In the genomic region with DNA sequence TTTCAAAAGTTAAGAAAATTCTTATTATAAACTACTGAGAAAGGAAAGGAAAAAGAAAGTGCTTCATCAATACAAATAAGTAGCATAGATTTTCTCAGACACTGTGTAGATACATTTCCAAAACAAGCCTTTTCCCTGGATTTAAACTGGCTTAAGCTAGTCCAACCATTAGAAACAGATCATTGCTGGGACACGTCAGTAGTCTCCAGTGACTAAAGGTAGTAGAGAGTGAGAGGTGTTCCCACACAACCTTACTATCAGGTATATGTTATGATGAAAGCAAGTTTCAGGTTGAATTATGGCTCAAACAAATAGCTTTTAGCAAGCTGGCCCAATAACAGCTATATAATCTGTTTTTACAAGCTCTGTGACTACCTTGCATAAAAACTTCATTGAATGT, we compare ENCODE assay signal across 22 cellular contexts. TPM values are rescaled to one million over a fixed set of nuclear protein-coding genes. Genes with fewer than 3 reads are reported as not detected.
A peak's percentile ranks its signal among the peaks of the same experiment; 100 is the strongest.
DNase-seq lines count a peak whose midpoint lies in the region; ATAC-seq, FAIRE-seq and TF ChIP-seq lines count a peak whose summit lies in the region.
"Had no signal": no experiment of that assay in that cellular context is flagged by ENCODE, and none has a peak within 500 bp of the region (broad histone marks: within the 10 kb centered on the region; RNA-seq: fewer than 3 reads in every experiment).

No MANE protein-coding gene starts in this region.

- no peaks in the 10 kb centered on the region for H3K36me3 ChIP-seq in mammary epithelial cell (ENCODE audit: insufficient read depth, low read length)
- no peaks in the 10 kb centered on the region for H3K36me3 ChIP-seq in bronchial epithelial cell (ENCODE audit: control insufficient read depth, insufficient read depth, low read length)
- H3K36me3 ChIP-seq: BLaER1 treated with 17β-estradiol and CSF1 and Interleukin-3, amounts not matched to agents 10 nM and 100 nM had no signal

- no peak overlapping the region for H3K27ac ChIP-seq in mammary epithelial cell (ENCODE audit: insufficient read depth, low read depth, low read length)
- no peak overlapping the region for H3K27ac ChIP-seq in foreskin keratinocyte
- H3K27ac ChIP-seq: 22Rv1; A549; BLaER1 treated with 17β-estradiol and CSF1 and Interleukin-3, amounts not matched to agents 10 nM and 100 nM; C4-2B had no signal

- no peaks in the 10 kb centered on the region for H3K4me1 Mint-ChIP-seq in MCF 10A (ENCODE audit: insufficient read depth, unreplicated experiment)
- H3K4me1 Mint-ChIP-seq: B cell had no signal

- no peak for TF ChIP-seq CTCF in mammary epithelial cell (conservative IDR thresholded peaks at IDR 0.05 in 1 of 2, IDR thresholded peaks at IDR 0.05 in 1 of 2; ENCODE audit: extremely low read depth in 1 of 2, insufficient read depth in 1 of 2, low read depth in 1 of 2, low read length in 2 of 2)
- no peak for TF ChIP-seq CTCF in MCF 10A (IDR thresholded peaks at IDR 0.05; ENCODE audit: unreplicated experiment)
- TF ChIP-seq CTCF in bronchial epithelial cell (IDR thresholded peaks at IDR 0.05; ENCODE audit: insufficient read depth, low read length, severe bottlenecking), result no peak
- TF ChIP-seq CTCF in foreskin keratinocyte (conservative IDR thresholded peaks at IDR 0.05), result no peak

- peaks cover 13% of the 10 kb centered on the region for H3K27me3 Mint-ChIP-seq in MCF 10A (ENCODE audit: insufficient read depth, unreplicated experiment)

- H3K27me3 ChIP-seq in mammary epithelial cell (ENCODE audit: insufficient read depth, low read length) (no peaks in the 10 kb centered on the region), bronchial epithelial cell (ENCODE audit: control insufficient read depth, insufficient read depth, low read length) (no peaks in the 10 kb centered on the region), foreskin keratinocyte (peaks cover 10% of the 10 kb centered on the region)
- H3K27me3 ChIP-seq: BLaER1 treated with 17β-estradiol and CSF1 and Interleukin-3, amounts not matched to agents 10 nM and 100 nM had no signal

- FAIRE-seq in bronchial epithelial cell (lab: Jason Lieb, UNC), result no peak
- FAIRE-seq: A549, D721Med, G401.6, GM12891 had no signal

- H3K4me3 Mint-ChIP-seq in MCF 10A (ENCODE audit: unreplicated experiment), result no peak overlapping the region
- H3K4me3 Mint-ChIP-seq: B cell; CD4-positive, alpha-beta T cell; CD8-positive, alpha-beta T cell had no signal

- 73% methylated on average over 1 of the region's 1 CpG for WGBS in mammary epithelial cell (ENCODE audit: low coverage, missing lambda C conversion rate)

- no peaks in the 10 kb centered on the region for H4K20me1 ChIP-seq in mammary epithelial cell (ENCODE audit: insufficient read depth, low read length)
- H4K20me1 ChIP-seq: BLaER1 treated with 17β-estradiol and CSF1 and Interleukin-3, amounts not matched to agents 10 nM and 100 nM had no signal

- H3K9ac ChIP-seq in mammary epithelial cell (ENCODE audit: insufficient read depth, low read length), result no peak overlapping the region
- H3K9ac ChIP-seq: BLaER1 treated with 17β-estradiol and CSF1 and Interleukin-3, amounts not matched to agents 10 nM and 100 nM had no signal

- in situ Hi-C loops in mammary epithelial cell (cut with MboI; ENCODE audit: low sequenced_read_pairs in 2 of 2), result loop anchor here (5.0 to 25.0 kb wide), 4 partner anchors 177 to 535 kb away; no protein-coding TSS in a partner anchor

- ATAC-seq in esophagus mucosa, result peak; percentile 70
- peak; percentile 76 for ATAC-seq in foreskin keratinocyte
- ATAC-seq: A549; CD8-positive, alpha-beta T cell had no signal

- no peak overlapping the region for H3K4me3 ChIP-seq in mammary epithelial cell (replicated peaks in 1 of 3; ENCODE audit: insufficient read depth in 1 of 3, low read depth in 2 of 3, low read length in 3 of 3)
- H3K4me3 ChIP-seq in bronchial epithelial cell (ENCODE audit: low read depth, low read length), result no peak overlapping the region
- H3K4me3 ChIP-seq: A549; BLaER1 treated with 17β-estradiol and CSF1 and Interleukin-3, amounts not matched to agents 10 nM and 100 nM had no signal

- H3K4me1 ChIP-seq in mammary epithelial cell (ENCODE audit: insufficient read depth, low read length) (no peaks in the 10 kb centered on the region), foreskin keratinocyte (no peaks in the 10 kb centered on the region)
- H3K4me1 ChIP-seq: A549; BLaER1 treated with 17β-estradiol and CSF1 and Interleukin-3, amounts not matched to agents 10 nM and 100 nM; Caco-2 had no signal

- no TSS peak for BruUV-seq in mammary epithelial cell (replicated peaks; lab: Mats Ljungman, UMichigan)
- no TSS peak for BruUV-seq in MCF 10A (replicated peaks; lab: Mats Ljungman, UMichigan)

- CTCF ChIA-PET in mammary epithelial cell (lab: Charles Lee; ENCODE audit: low non-redundant PET), result interaction anchor here (0.7 kb wide), 2 partner anchors 176 to 182 kb away, joined by 3 to 9 read pairs; no protein-coding TSS in a partner anchor
- CTCF ChIA-PET in MCF 10A (lab: Yijun Ruan, JAX), result interaction anchor here (0.6 to 11.0 kb wide), 8 partner anchors 8 to 531 kb away, joined by 3 to 456 read pairs (median 4); no protein-coding TSS in a partner anchor

- peak; percentile 62 for DNase-seq in mammary epithelial cell
- no peak for DNase-seq in MCF 10A (ENCODE audit: unreplicated experiment)
- DNase-seq in bronchial epithelial cell (ENCODE audit: low read depth), result peak; percentile 13
- DNase-seq in foreskin keratinocyte, result peak in 1 of 2 donors; percentile 34
- no peak for DNase-seq in hypothalamus (lab: John Stamatoyannopoulos, UW)
- no peak for DNase-seq in NCI-H1436 treated with DMSO at 0.1 percent for 48 hours (lab: John Stamatoyannopoulos, UW)
- DNase-seq: AML-193; Caco-2; Calu3; CD4-positive, alpha-beta T cell; CD8-positive, alpha-beta T cell; DMS79 treated with DMSO at 0.1 percent for 48 hours; GF-D8 had no signal

- no peaks in the 10 kb centered on the region for H3K9me3 ChIP-seq in mammary epithelial cell (replicated peaks; ENCODE audit: insufficient read depth, low read length)
- H3K9me3 ChIP-seq: A549; BLaER1 treated with 17β-estradiol and CSF1 and Interleukin-3, amounts not matched to agents 10 nM and 100 nM; Caco-2 had no signal

- no peaks in the 10 kb centered on the region for H3K36me3 Mint-ChIP-seq in MCF 10A (ENCODE audit: insufficient read depth, unreplicated experiment)
- H3K36me3 Mint-ChIP-seq: CD8-positive, alpha-beta T cell had no signal

- intact Hi-C loops in mammary epithelial cell (cut with micrococcal nuclease) (loop anchor here (5.0 kb wide), 1 partner anchor 262 kb away; no protein-coding TSS in a partner anchor), MCF 10A (cut with micrococcal nuclease) (loop anchor here (5.0 to 10.0 kb wide), 2 partner anchors 37 to 905 kb away; no protein-coding TSS in a partner anchor)

- no peaks in the 10 kb centered on the region for H3K9me3 Mint-ChIP-seq in MCF 10A (ENCODE audit: unreplicated experiment)
- H3K9me3 Mint-ChIP-seq: CD4-positive, alpha-beta T cell; CD8-positive, alpha-beta T cell had no signal

- no peaks in the 10 kb centered on the region for H3K79me2 ChIP-seq in mammary epithelial cell (ENCODE audit: insufficient read depth, low read length)

- H3K27ac Mint-ChIP-seq in MCF 10A (ENCODE audit: low read depth, unreplicated experiment), result no peak overlapping the region
- H3K27ac Mint-ChIP-seq: B cell; CD4-positive, alpha-beta T cell; CD8-positive, alpha-beta T cell had no signal

- POLR2A ChIA-PET in MCF 10A (lab: Yijun Ruan, JAX), result interaction anchor here (0.6 kb wide), 1 partner anchor 137 kb away, joined by 3 read pairs; no protein-coding TSS in a partner anchor

- H3K4me2 ChIP-seq in mammary epithelial cell (ENCODE audit: insufficient read depth, low read depth, low read length), result no peak overlapping the region
- H3K4me2 ChIP-seq: A549; BLaER1 treated with 17β-estradiol and CSF1 and Interleukin-3, amounts not matched to agents 10 nM and 100 nM had no signal

- dilution Hi-C loops in mammary epithelial cell (cut with HindIII; ENCODE audit: low sequenced_read_pairs), result loop anchor here (5.0 to 25.0 kb wide), 2 partner anchors 177 to 537 kb away; no protein-coding TSS in a partner anchor

- no peak overlapping the region for H2AFZ ChIP-seq in mammary epithelial cell (ENCODE audit: low read depth, low read length)

RNA-seq across cellular contexts. Expression of gene SLC2A12, which starts 47.3 kb away (rescaled TPM):
- 10 to 100 TPM in 1 of 2 donors, 1 to 10 TPM in 1; 1.4 to 11.5 TPM for total RNA-seq in mammary epithelial cell
- 1.3 TPM for polyA plus RNA-seq in mammary epithelial cell
- polyA minus RNA-seq in mammary epithelial cell, result 1.3 TPM
- 0.10 TPM in 1 of 2 replicates, not detected in the other for total RNA-seq in MCF 10A (2022)
- total RNA-seq in bronchial epithelial cell, result 0.51 and 0.53 TPM in 2 replicates
- 0.92 TPM for total RNA-seq in esophagus mucosa
- total RNA-seq in foreskin keratinocyte, result 0.74 and 1.0 TPM in 2 replicates
- 0.25 and 0.27 TPM in 2 replicates for polyA plus RNA-seq in foreskin keratinocyte
- total RNA-seq: Caco-2; CD4-positive, alpha-beta T cell; CD8-positive, alpha-beta T cell had no signal

Comparison
In these comparisons a context has a peak if more than half of its experiments do, and no peak if none do; other contexts are left out.
1. DNase-seq: peak in mammary epithelial cell (single experiment) and bronchial epithelial cell (single experiment); none in MCF 10A (single experiment), hypothalamus (0 of 51) and NCI-H1436 treated with DMSO at 0.1 percent for 48 hours (single experiment).